ENCODE assay signal across 8 cellular contexts in genomic region chr18:74378179-74378682, GRCh38.
DNase-seq lines count a peak whose midpoint lies in the region; ATAC-seq and TF ChIP-seq lines count a peak whose summit lies in the region.

No MANE protein-coding gene starts in this region.

- ATAC-seq in effector memory CD8-positive, alpha-beta T cell (replicated peaks): peak; percentile 42
- ATAC-seq in GM19328 (IDR thresholded peaks at IDR 0.05; ENCODE audit: unreplicated experiment): no peak

- H3K4me3 Mint-ChIP-seq in activated naive CD4-positive, alpha-beta T cell treated with anti-CD3 and anti-CD28 coated beads for 36 hours: peak overlapping the region; percentile 0
- H3K4me3 Mint-ChIP-seq in effector memory CD8-positive, alpha-beta T cell: peak overlapping the region in 1 of 2 donors; percentile 18
- no peak overlapping the region for H3K4me3 Mint-ChIP-seq in glutamatergic neuron (ENCODE audit: unreplicated experiment)

- H3K9me3 Mint-ChIP-seq in activated naive CD4-positive, alpha-beta T cell treated with anti-CD3 and anti-CD28 coated beads for 36 hours: peaks cover 2% of the 10 kb centered on the region
- no peaks in the 10 kb centered on the region for H3K9me3 Mint-ChIP-seq in effector memory CD8-positive, alpha-beta T cell
- peaks cover 5% of the 10 kb centered on the region for H3K9me3 Mint-ChIP-seq in glutamatergic neuron (ENCODE audit: unreplicated experiment)

- no peaks in the 10 kb centered on the region for H3K36me3 Mint-ChIP-seq in activated naive CD4-positive, alpha-beta T cell treated with anti-CD3 and anti-CD28 coated beads for 36 hours (ENCODE audit: low read depth)
- peaks cover 7% of the 10 kb centered on the region for H3K36me3 Mint-ChIP-seq in effector memory CD8-positive, alpha-beta T cell (ENCODE audit: insufficient read depth)
- no peaks in the 10 kb centered on the region for H3K36me3 Mint-ChIP-seq in glutamatergic neuron (ENCODE audit: unreplicated experiment)

- H3K4me1 Mint-ChIP-seq in activated naive CD4-positive, alpha-beta T cell treated with anti-CD3 and anti-CD28 coated beads for 36 hours (ENCODE audit: low read depth): peaks cover 49% of the 10 kb centered on the region
- peaks cover 19 to 25% of the 10 kb centered on the region in 2 donors for H3K4me1 Mint-ChIP-seq in effector memory CD8-positive, alpha-beta T cell (ENCODE audit: low read depth in 2 of 2)
- no peaks in the 10 kb centered on the region for H3K4me1 Mint-ChIP-seq in glutamatergic neuron (ENCODE audit: low read depth, unreplicated experiment)

- intact Hi-C loops in activated naive CD4-positive, alpha-beta T cell treated with anti-CD3 and anti-CD28 coated beads for 36 hours (cut with micrococcal nuclease): loop anchor here (10.0 kb wide), 1 partner anchor 837 kb away; the partner anchor contains the start of gene TSHZ1

- H3K27ac Mint-ChIP-seq in activated naive CD4-positive, alpha-beta T cell treated with anti-CD3 and anti-CD28 coated beads for 36 hours: peak overlapping the region; percentile 3
- peak overlapping the region; percentile 18 to 77 for H3K27ac Mint-ChIP-seq in effector memory CD8-positive, alpha-beta T cell
- H3K27ac Mint-ChIP-seq in glutamatergic neuron (ENCODE audit: unreplicated experiment): no peak overlapping the region

- no peaks in the 10 kb centered on the region for H3K36me3 ChIP-seq in thymus (ENCODE audit: control insufficient read depth, insufficient read depth)

- no peak overlapping the region for H3K4me3 ChIP-seq in thymus (ENCODE audit: low read length)

- no peaks in the 10 kb centered on the region for H3K27me3 Mint-ChIP-seq in activated naive CD4-positive, alpha-beta T cell treated with anti-CD3 and anti-CD28 coated beads for 36 hours (ENCODE audit: low read depth)
- peaks cover 0 to 4% of the 10 kb centered on the region in 2 donors for H3K27me3 Mint-ChIP-seq in effector memory CD8-positive, alpha-beta T cell
- no peaks in the 10 kb centered on the region for H3K27me3 Mint-ChIP-seq in glutamatergic neuron (ENCODE audit: unreplicated experiment)

- no peak for TF ChIP-seq CTCF in glutamatergic neuron (IDR thresholded peaks at IDR 0.05; ENCODE audit: partially characterized antibody, unreplicated experiment)

- no peaks in the 10 kb centered on the region for H3K9me3 ChIP-seq in thymus (ENCODE audit: control insufficient read depth)

- peak; percentile 50 for DNase-seq in activated naive CD4-positive, alpha-beta T cell treated with anti-CD3 and anti-CD28 coated beads for 36 hours
- no peak for DNase-seq in activated naive CD4-positive, alpha-beta T cell (lab: John Stamatoyannopoulos, UW)
- DNase-seq in MV-4-11 (lab: John Stamatoyannopoulos, UW) (peak; percentile 93), glutamatergic neuron (no peak)
- DNase-seq in effector memory CD8-positive, alpha-beta T cell: peak in 1 of 3 experiments; percentile 9
- no peak for DNase-seq in activated CD4-positive, CD25-positive, alpha-beta regulatory T cell treated with anti-CD3 and anti-CD28 coated beads, Interleukin-2, amount 50 U/mL, for 72 hours

- peaks cover 11% of the 10 kb centered on the region for H3K4me1 ChIP-seq in thymus (ENCODE audit: control insufficient read depth, insufficient read depth, low read length)

- no peaks in the 10 kb centered on the region for H3K27me3 ChIP-seq in thymus (ENCODE audit: control insufficient read depth, insufficient read depth)

- 35% methylated on average over 4 of the region's 4 CpGs for WGBS in thymus

- H3K27ac ChIP-seq in thymus (ENCODE audit: low read depth): peak overlapping the region; percentile 95

- CTCF ChIA-PET in activated naive CD4-positive, alpha-beta T cell treated with anti-CD3 and anti-CD28 coated beads for 36 hours (lab: Charles Lee): interaction anchor here (0.9 to 1.8 kb wide), 6 partner anchors 20 to 115 kb away, joined by 3 to 11 read pairs (median 4); no protein-coding TSS in a partner anchor

Comparison
In these comparisons a context has a peak if more than half of its experiments do, and no peak if none do; other contexts are left out.
1. DNase-seq: peak in activated naive CD4-positive, alpha-beta T cell treated with anti-CD3 and anti-CD28 coated beads for 36 hours (single experiment) and MV-4-11 (single experiment); none in activated naive CD4-positive, alpha-beta T cell (0 of 4), glutamatergic neuron (single experiment) and activated CD4-positive, CD25-positive, alpha-beta regulatory T cell treated with anti-CD3 and anti-CD28 coated beads, Interleukin-2, amount 50 U/mL, for 72 hours (single experiment).